In genomic region chr2:174597347-174598047, GRCh38 we compare ENCODE assay signal across 8 cellular contexts. TPM values are rescaled to one million over a fixed set of nuclear protein-coding genes. Genes with fewer than 3 reads are reported as not detected.
A peak's percentile ranks its signal among the peaks of the same experiment; 100 is the strongest.
DNase-seq lines count a peak whose midpoint lies in the region; ATAC-seq and TF ChIP-seq lines count a peak whose summit lies in the region.

WIPF1 (minus strand) TSS chr2:174597804; CDS start chr2:174585573, 12,231 bp downstream.

- no peak within 1 kb of the TSS for H3K4me3 ChIP-seq in choroid plexus epithelial cell (ENCODE audit: low read depth, low read length)
- no peak within 1 kb of the TSS for H3K4me3 ChIP-seq in mucosa of stomach (ENCODE audit: low read length)

- DNase-seq in stimulated activated CD8-positive, alpha-beta memory T cell treated with anti-CD3 and anti-CD28 coated beads, Interleukin-12 subunit alpha, Interleukin-12 subunit beta, amount 100 ng/mL, for 1 hour (ENCODE audit: low read depth): peak; percentile 31
- no peak for DNase-seq in stimulated activated CD8-positive, alpha-beta memory T cell treated with anti-CD3 and anti-CD28 coated beads, Interleukin-4, amount 100 ng/mL, for 48 hours
- DNase-seq in choroid plexus epithelial cell (ENCODE audit: low read depth): peak; percentile 86
- no peak for DNase-seq in NCI-H510A (lab: John Stamatoyannopoulos, UW)
- no peak for DNase-seq in NCI-H446 (lab: John Stamatoyannopoulos, UW)

- TF ChIP-seq CTCF in choroid plexus epithelial cell (conservative IDR thresholded peaks at IDR 0.05; ENCODE audit: low read depth, low read length): no peak

- H3K4me1 ChIP-seq in mucosa of stomach (ENCODE audit: control insufficient read depth, insufficient read depth, low read length): no peaks in the 10 kb centered on the region

- peak within 1 kb of the TSS; percentile 58 for H3K9ac ChIP-seq in mucosa of stomach (ENCODE audit: low read length)

- H3K27me3 ChIP-seq in mucosa of stomach (ENCODE audit: control insufficient read depth, insufficient read depth, low read length): no peaks in the 10 kb centered on the region

- peak; percentile 42 for ATAC-seq in HG03108 (IDR thresholded peaks at IDR 0.05; ENCODE audit: unreplicated experiment)

- H3K9me3 ChIP-seq in mucosa of stomach (ENCODE audit: control insufficient read depth, low read length): no peaks in the 10 kb centered on the region

- intact Hi-C loops in T-helper 1 cell treated with Interleukin-12 subunit alpha and Interleukin-12 subunit beta and Interleukin-4 antibody, amounts not matched to agents 30 ng/mL and 1 ng/mL, for 36 hours (cut with micrococcal nuclease): loop anchor here (1.0 to 10.0 kb wide), 9 partner anchors 11 to 1243 kb away; partner anchors contain the start of genes ATF2, ATP5MC3 and CDCA7

- H3K36me3 ChIP-seq in mucosa of stomach (ENCODE audit: control insufficient read depth, insufficient read depth, low read length): no peaks in the 10 kb centered on the region

RNA-seq across cellular contexts. Expression of gene WIPF1, which starts in this region (rescaled TPM):
- 587 and 588 TPM in 2 replicates for total RNA-seq in T-helper 1 cell treated with Interleukin-12 subunit alpha and Interleukin-12 subunit beta and Interleukin-4 antibody, amounts not matched to agents 30 ng/mL and 1 ng/mL, for 36 hours

Comparison
In these comparisons a context has a peak if more than half of its experiments do, and no peak if none do; other contexts are left out.
1. DNase-seq: peak in stimulated activated CD8-positive, alpha-beta memory T cell treated with anti-CD3 and anti-CD28 coated beads, Interleukin-12 subunit alpha, Interleukin-12 subunit beta, amount 100 ng/mL, for 1 hour (single experiment) and choroid plexus epithelial cell (single experiment); none in stimulated activated CD8-positive, alpha-beta memory T cell treated with anti-CD3 and anti-CD28 coated beads, Interleukin-4, amount 100 ng/mL, for 48 hours (single experiment), NCI-H510A (single experiment) and NCI-H446 (0 of 2).